ENCODE assay signal across 8 cellular contexts in the genomic region with DNA sequence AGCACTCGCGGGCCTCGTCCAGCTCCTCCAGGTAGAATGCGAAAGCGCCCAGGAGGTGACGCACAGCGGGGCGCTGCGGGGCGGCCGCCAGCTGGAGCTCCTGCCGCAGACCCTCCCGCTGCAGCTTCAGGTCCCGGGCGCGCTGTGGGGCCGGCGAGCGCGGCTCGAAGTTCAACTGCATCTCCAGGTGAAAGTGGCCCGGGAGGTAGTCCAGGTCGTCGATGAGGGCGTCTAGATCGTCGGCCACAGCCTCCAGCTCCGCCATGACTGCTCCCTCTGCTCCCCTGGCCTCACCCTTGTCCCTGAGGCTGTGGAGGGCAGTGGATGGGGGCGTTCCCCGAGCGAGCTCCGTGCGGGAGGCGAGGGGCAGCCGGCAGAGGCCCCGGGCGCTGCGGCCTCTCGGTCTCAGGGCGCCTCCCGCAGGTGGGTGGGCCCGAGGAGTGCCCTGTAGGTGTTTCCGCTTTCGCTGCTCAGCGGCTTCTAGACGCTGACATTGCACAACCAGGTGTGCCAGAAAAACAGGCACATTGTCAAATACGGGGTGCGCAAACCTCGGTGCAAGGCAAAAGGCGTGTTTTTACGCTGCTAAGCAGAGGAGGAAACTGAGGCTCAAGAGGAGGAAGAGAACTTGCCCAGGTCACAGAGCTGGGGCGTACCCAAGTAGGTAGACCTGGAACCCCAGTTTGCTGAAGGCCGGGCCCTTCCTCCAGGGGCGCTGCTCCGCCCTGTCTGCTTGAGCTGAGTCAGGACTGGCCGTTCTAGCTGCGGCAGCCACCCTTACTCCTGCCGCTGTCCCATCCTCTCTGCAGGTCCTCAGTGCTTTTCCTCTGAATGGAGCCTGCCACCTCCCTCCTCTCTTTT.
DNase-seq lines count a peak whose midpoint lies in the region; ATAC-seq lines count a peak whose summit lies in the region.

A gene (minus strand): TSS at position 425 of the 861 bp plus-strand sequence. CDS start 160 bp downstream, at position 265.

- peak; percentile 80 for ATAC-seq in GM21447 (IDR thresholded peaks at IDR 0.05; ENCODE audit: unreplicated experiment)

- DNase-seq in DMS53 (lab: John Stamatoyannopoulos, UW) = peak; percentile 94
- DNase-seq in HuH-7.5 (ENCODE audit: low spot score) = peak; percentile 89
- peak; percentile 81 for DNase-seq in activated CD4-positive, alpha-beta T cell treated with anti-CD3 and anti-CD28 coated beads for 48 hours
- peak; percentile 60 for DNase-seq in effector CD4-positive, alpha-beta T cell
- peak; percentile 30 to 82 (median 66) for DNase-seq in stimulated activated naive CD4-positive, alpha-beta T cell (lab: John Stamatoyannopoulos, UW)
- DNase-seq in NCI-H1930 (lab: John Stamatoyannopoulos, UW) = no peak

- H3K4me1 ChIP-seq in muscle layer of colon (ENCODE audit: insufficient read depth, low read length) = peaks cover 26% of the 10 kb centered on the region

- H3K36me3 ChIP-seq in muscle layer of colon (ENCODE audit: insufficient read depth, low read length) = no peaks in the 10 kb centered on the region

- no peak within 1 kb of the TSS for H3K9ac ChIP-seq in muscle layer of colon (ENCODE audit: low read length)

- H3K27me3 ChIP-seq in muscle layer of colon (ENCODE audit: control insufficient read depth in 1 of 2, insufficient read depth in 2 of 2, low read length in 2 of 2) = peaks cover 0 to 4% of the 10 kb centered on the region in 2 donors

- peak within 1 kb of the TSS; percentile 16 for H3K27ac ChIP-seq in muscle layer of colon (ENCODE audit: low read depth, low read length)

- H3K4me3 ChIP-seq in muscle layer of colon (ENCODE audit: low read depth in 1 of 2, low read length in 2 of 2) = peak within 1 kb of the TSS; percentile 56 to 61

- H3K9me3 ChIP-seq in muscle layer of colon (ENCODE audit: low read length) = no peaks in the 10 kb centered on the region

Comparison
In these comparisons a context has a peak if more than half of its experiments do, and no peak if none do; other contexts are left out.
1. DNase-seq: peak in DMS53 (single experiment), HuH-7.5 (single experiment), activated CD4-positive, alpha-beta T cell treated with anti-CD3 and anti-CD28 coated beads for 48 hours (single experiment), effector CD4-positive, alpha-beta T cell (single experiment) and stimulated activated naive CD4-positive, alpha-beta T cell (6 of 6); none in NCI-H1930 (0 of 2).